In the genomic region with DNA sequence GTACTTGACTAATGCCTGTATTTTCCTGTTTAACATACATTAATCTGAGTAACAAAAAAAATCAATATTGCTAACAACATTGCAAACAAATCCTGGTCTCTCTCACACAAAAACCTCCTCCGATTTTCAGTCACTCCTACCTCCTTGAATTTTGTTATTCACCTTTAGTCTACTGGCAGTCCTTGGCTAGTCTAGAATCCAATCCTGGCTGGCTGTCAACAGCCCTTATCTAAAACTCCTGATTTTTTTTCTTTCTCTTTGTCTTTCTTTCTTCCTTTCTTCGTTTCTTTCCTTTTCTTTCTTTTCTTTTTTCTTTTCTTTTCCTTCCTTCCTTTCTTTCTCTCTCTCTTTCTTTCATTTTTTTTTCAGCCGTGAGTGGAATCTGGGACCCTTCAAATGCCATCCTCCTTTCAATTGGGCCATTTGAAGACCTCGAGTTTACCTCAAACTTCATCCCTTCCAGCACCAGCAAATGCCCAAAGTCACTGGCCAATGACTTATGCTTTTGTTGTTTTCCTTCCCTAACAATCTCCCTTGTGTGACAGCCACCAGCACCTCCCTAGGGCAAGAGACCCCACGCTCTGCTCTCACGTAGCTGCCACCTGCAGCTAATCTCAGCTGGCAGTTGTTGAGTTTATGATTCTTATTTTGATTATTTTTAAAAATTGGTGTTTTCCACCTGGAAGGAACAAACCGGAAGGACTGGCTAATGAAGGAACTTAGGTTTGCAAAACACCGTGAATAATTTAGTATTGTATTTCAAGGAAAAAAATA, we compare ENCODE assay signal across 2 cellular contexts.
A peak's percentile ranks its signal among the peaks of the same experiment; 100 is the strongest.
TF ChIP-seq lines count a peak whose summit lies in the region.

No MANE protein-coding gene starts in this region.

TF ChIP-seq in GM23338, 12 proteins besides CTCF, POLR2A, EP300 and RAD21:
- TF ChIP-seq EZH2 (IDR thresholded peaks at IDR 0.05; ENCODE audit: low read depth, unreplicated experiment), result peak; percentile 77
- no peak for TF ChIP-seq CREB1 (CRISPR knock-in tag; IDR thresholded peaks at IDR 0.05; ENCODE audit: low read depth)

TF ChIP-seq in HEK293T, 16 proteins besides CTCF, POLR2A, EP300 and RAD21:
- no peak for TF ChIP-seq FOXM1 (IDR thresholded peaks at IDR 0.05; ENCODE audit: borderline replicate concordance)
- TF ChIP-seq LEF1 (IDR thresholded peaks at IDR 0.05; ENCODE audit: borderline replicate concordance), result no peak
- TF ChIP-seq ARNT (IDR thresholded peaks at IDR 0.05), result no peak
TF ChIP-seq in HEK293T: peak in this region for 0.
